ENCODE assay signal across 7 cellular contexts in genomic region chr3:198079771-198080520, GRCh38.
DNase-seq lines count a peak whose midpoint lies in the region; ATAC-seq and TF ChIP-seq lines count a peak whose summit lies in the region.

No MANE protein-coding gene starts in this region.

- peaks cover 15% of the 10 kb centered on the region for H3K4me1 ChIP-seq in mucosa of descending colon (ENCODE audit: low read depth)

- ATAC-seq in GM18519 (IDR thresholded peaks at IDR 0.05; ENCODE audit: low FRiP score, unreplicated experiment) = peak; percentile 20
- ATAC-seq in HG03521 (IDR thresholded peaks at IDR 0.05; ENCODE audit: unreplicated experiment) = peak; percentile 14
- ATAC-seq in activated B cell treated with CpG ODN at 0.5 μM for 24 hours (ENCODE audit: low read depth) = peak; percentile 45
- peak; percentile 45 for ATAC-seq in effector memory CD8-positive, alpha-beta T cell (replicated peaks)
- peak; percentile 39 for ATAC-seq in mucosa of descending colon
- ATAC-seq in stimulated activated naive CD8-positive, alpha-beta T cell treated with anti-CD3 and anti-CD28 coated beads, Interleukin-15, Interleukin-2, amounts not matched to agents 100 U/mL and 50 U/mL, for 24 hours = peak; percentile 67
- no peak for ATAC-seq in HG03196 (IDR thresholded peaks at IDR 0.05; ENCODE audit: unreplicated experiment)

- TF ChIP-seq CTCF in activated B cell treated with CpG ODN at 0.5 μM for 24 hours (IDR thresholded peaks at IDR 0.05) (no peak), mucosa of descending colon (IDR thresholded peaks at IDR 0.05) (no peak)

- peaks cover 1% of the 10 kb centered on the region for H3K36me3 Mint-ChIP-seq in activated B cell treated with CpG ODN at 0.5 μM for 24 hours (ENCODE audit: low read depth)
- H3K36me3 Mint-ChIP-seq in effector memory CD8-positive, alpha-beta T cell (ENCODE audit: insufficient read depth) = no peaks in the 10 kb centered on the region

- intact Hi-C loops in activated B cell treated with CpG ODN at 0.5 μM for 24 hours (cut with micrococcal nuclease) (loop anchor here (1.0 kb wide), 3 partner anchors 8 to 174 kb away; no protein-coding TSS in a partner anchor), mucosa of descending colon (cut with DNase I, micrococcal nuclease) (no loop called here)

- H3K27ac Mint-ChIP-seq in activated B cell treated with CpG ODN at 0.5 μM for 24 hours = peak overlapping the region; percentile 79
- no peak overlapping the region for H3K27ac Mint-ChIP-seq in effector memory CD8-positive, alpha-beta T cell

- no peaks in the 10 kb centered on the region for H3K36me3 ChIP-seq in mucosa of descending colon (ENCODE audit: low read depth)

- CTCF ChIA-PET in activated B cell treated with CpG ODN at 0.5 μM for 24 hours (lab: Charles Lee) = interaction anchor here (0.6 to 2.2 kb wide), 17 partner anchors 9 to 470 kb away, joined by 3 to 33 read pairs (median 4); partner anchors contain the start of gene RPL35A

- no peak overlapping the region for H3K4me3 ChIP-seq in mucosa of descending colon

- H3K9me3 Mint-ChIP-seq in activated B cell treated with CpG ODN at 0.5 μM for 24 hours = peaks cover 2% of the 10 kb centered on the region
- no peaks in the 10 kb centered on the region for H3K9me3 Mint-ChIP-seq in effector memory CD8-positive, alpha-beta T cell

- H3K27me3 Mint-ChIP-seq in activated B cell treated with CpG ODN at 0.5 μM for 24 hours = peaks cover 18% of the 10 kb centered on the region
- H3K27me3 Mint-ChIP-seq in effector memory CD8-positive, alpha-beta T cell = peaks cover 30 to 36% of the 10 kb centered on the region in 2 donors

- peak overlapping the region; percentile 89 for H3K4me3 Mint-ChIP-seq in activated B cell treated with CpG ODN at 0.5 μM for 24 hours
- H3K4me3 Mint-ChIP-seq in effector memory CD8-positive, alpha-beta T cell = peak overlapping the region; percentile 73 to 75

- DNase-seq in activated B cell treated with CpG ODN at 0.5 μM for 24 hours (no peak), mucosa of descending colon (peak in 1 of 3 donors; percentile 3)
- DNase-seq in effector memory CD8-positive, alpha-beta T cell = peak in 1 of 3 experiments; percentile 1
- peak; percentile 58 for DNase-seq in stimulated activated naive CD8-positive, alpha-beta T cell treated with anti-CD3 and anti-CD28 coated beads, Interleukin-15, Interleukin-2, amounts not matched to agents 100 U/mL and 50 U/mL, for 24 hours

- H3K4me1 Mint-ChIP-seq in activated B cell treated with CpG ODN at 0.5 μM for 24 hours = peaks cover 11% of the 10 kb centered on the region
- no peaks in the 10 kb centered on the region for H3K4me1 Mint-ChIP-seq in effector memory CD8-positive, alpha-beta T cell (ENCODE audit: low read depth in 2 of 2)

- POLR2A ChIA-PET in activated B cell treated with CpG ODN at 0.5 μM for 24 hours (lab: Charles Lee) = interaction anchor here (1.2 to 2.6 kb wide), 5 partner anchors 8 to 130 kb away, joined by 3 to 26 read pairs (median 4); partner anchors contain the start of gene RPL35A

- no peaks in the 10 kb centered on the region for H3K9me3 ChIP-seq in mucosa of descending colon
